8 cellular contexts compared by ENCODE assay signal in the genomic region with DNA sequence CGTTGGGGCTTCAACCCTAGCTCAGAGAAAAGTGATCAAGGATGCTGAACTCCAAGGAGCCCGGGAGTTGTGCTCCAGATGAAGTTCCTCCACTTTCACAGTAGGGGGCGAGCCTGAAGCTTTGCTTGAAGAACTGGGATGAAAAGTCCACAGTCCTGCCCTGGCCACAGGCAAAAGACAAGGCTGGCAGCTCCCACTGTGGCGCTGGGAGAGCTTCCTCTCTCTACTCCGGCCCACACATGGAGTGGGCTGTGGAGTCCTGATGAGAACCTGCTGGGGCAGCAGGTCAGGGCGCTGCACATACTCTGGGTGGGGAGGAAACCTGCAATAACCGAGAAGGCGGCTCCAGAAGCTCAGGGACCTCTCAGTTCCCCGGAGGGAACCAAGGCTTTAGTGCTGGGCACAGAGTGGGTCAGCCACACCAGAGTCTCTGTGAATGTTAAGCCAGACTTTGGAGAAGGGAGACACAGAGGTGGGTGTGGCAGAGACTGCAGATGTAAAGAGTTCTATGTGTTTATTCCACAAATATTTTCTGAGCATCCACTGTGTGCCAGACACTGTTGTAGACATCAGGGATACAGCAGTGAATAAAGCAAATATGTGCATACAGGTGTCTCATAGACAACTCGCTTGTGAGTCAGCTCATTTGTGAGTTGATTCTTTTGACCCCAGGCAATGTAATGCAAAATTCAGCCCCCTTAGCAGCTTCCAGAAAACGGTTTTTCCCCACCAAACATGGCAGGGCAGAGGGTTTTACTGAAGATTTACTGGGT. TPM values are rescaled to one million over a fixed set of nuclear protein-coding genes. Genes with fewer than 3 reads are reported as not detected.
DNase-seq lines count a peak whose midpoint lies in the region; ATAC-seq and TF ChIP-seq lines count a peak whose summit lies in the region.

No MANE protein-coding gene starts in this region.

- peak overlapping the region; percentile 33 for H3K4me2 ChIP-seq in OCI-LY3 (ENCODE audit: low read length)

- ATAC-seq in GM21619 (IDR thresholded peaks at IDR 0.05; ENCODE audit: unreplicated experiment) (no peak), GM21723 (IDR thresholded peaks at IDR 0.05; ENCODE audit: unreplicated experiment) (no peak)

- TF ChIP-seq CTCF in OCI-LY3 (IDR thresholded peaks at IDR 0.05; ENCODE audit: low read depth, low read length) (peak; percentile 62), kidney epithelial cell (IDR thresholded peaks at IDR 0.05; ENCODE audit: insufficient read depth, low read length, poor library complexity, severe bottlenecking) (peak; percentile 91)

- no peaks in the 10 kb centered on the region for H4K20me1 ChIP-seq in OCI-LY3 (ENCODE audit: insufficient read depth, low read length)

- no peaks in the 10 kb centered on the region for H3K79me2 ChIP-seq in OCI-LY3 (ENCODE audit: low read length)

- no peak overlapping the region for H3K27ac ChIP-seq in OCI-LY3 (ENCODE audit: low read length)

- no peak overlapping the region for H3K9ac ChIP-seq in OCI-LY3 (ENCODE audit: low read length)

- DNase-seq in COR-L47 (lab: John Stamatoyannopoulos, UW) (peak; percentile 55), H4 (ENCODE audit: low spot score) (peak; percentile 50), cerebellar cortex (ENCODE audit: low spot score) (peak; percentile 75), kidney epithelial cell (ENCODE audit: low read depth) (no peak)
- DNase-seq in stimulated activated CD8-positive, alpha-beta memory T cell treated with anti-CD3 and anti-CD28 coated beads, Interleukin-4, amount 100 ng/mL, for 48 hours: peak; percentile 53

- H3K36me3 ChIP-seq in OCI-LY3 (replicated peaks; ENCODE audit: low read depth, low read length) (no peaks in the 10 kb centered on the region), kidney epithelial cell (ENCODE audit: control insufficient read depth, insufficient read depth, low read length) (no peaks in the 10 kb centered on the region)

- no peaks in the 10 kb centered on the region for H3K4me1 ChIP-seq in OCI-LY3 (ENCODE audit: low read length)

- H3K4me3 ChIP-seq in OCI-LY3 (ENCODE audit: low read length): no peak overlapping the region
- no peak overlapping the region for H3K4me3 ChIP-seq in kidney epithelial cell (ENCODE audit: low read depth, low read length)

- H3K9me3 ChIP-seq in OCI-LY3 (ENCODE audit: insufficient read depth, low read length): no peaks in the 10 kb centered on the region

- peak overlapping the region; percentile 67; the same call in 1 of the 2 replicates for H2AFZ ChIP-seq in OCI-LY3 (ENCODE audit: low read depth, low read length)

- no peaks in the 10 kb centered on the region for H3K27me3 ChIP-seq in OCI-LY3 (ENCODE audit: low read depth, low read length)
- H3K27me3 ChIP-seq in kidney epithelial cell (ENCODE audit: control insufficient read depth, insufficient read depth, low read length): no peaks in the 10 kb centered on the region

RNA-seq across cellular contexts. Expression of a gene that starts 48.0 kb away (rescaled TPM):
- total RNA-seq in H4 (2014; rRNA removed; shearing (Covaris generic)): 99.6 and 124 TPM in 2 replicates
- total RNA-seq in kidney epithelial cell: 121 and 139 TPM in 2 replicates

RNA-seq across cellular contexts. Expression of a gene that starts 59.9 kb away (rescaled TPM):
- total RNA-seq in H4 (2014; rRNA removed; shearing (Covaris generic)): 16.6 and 17.4 TPM in 2 replicates
- 25.0 and 26.4 TPM in 2 replicates for total RNA-seq in kidney epithelial cell
